Comparison of ENCODE assay signal across 22 cellular contexts in the genomic region with DNA sequence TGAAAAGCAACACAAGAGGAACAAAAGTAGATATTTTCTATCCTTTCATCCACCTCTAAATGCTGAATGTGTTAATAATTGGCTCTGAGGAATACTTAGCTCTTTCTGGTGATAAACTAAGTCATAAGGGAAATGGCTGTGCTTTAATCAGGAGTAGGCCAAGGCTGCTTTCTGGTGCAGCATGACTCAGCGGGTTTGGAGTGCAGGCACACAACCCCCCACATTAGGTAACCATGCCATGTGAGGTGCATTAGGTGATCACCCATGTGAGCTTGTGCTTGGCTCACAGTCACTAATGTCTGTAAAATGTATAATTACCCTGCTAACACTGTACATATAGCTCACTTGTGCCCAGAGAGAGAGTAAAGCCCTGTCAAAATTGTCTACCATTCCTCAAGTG. TPM values are rescaled to one million over a fixed set of nuclear protein-coding genes. Genes with fewer than 3 reads are reported as not detected.
A peak's percentile ranks its signal among the peaks of the same experiment; 100 is the strongest.
DNase-seq lines count a peak whose midpoint lies in the region; ATAC-seq and TF ChIP-seq lines count a peak whose summit lies in the region.
"Had no signal": no experiment of that assay in that cellular context is flagged by ENCODE, and none has a peak within 500 bp of the region (broad histone marks: within the 10 kb centered on the region; RNA-seq: fewer than 3 reads in every experiment).

No MANE protein-coding gene starts in this region.

- H3K4me3 Mint-ChIP-seq in activated CD4-positive, alpha-beta T cell treated with anti-CD3 and anti-CD28 coated beads for 36 hours = no peak overlapping the region
- H3K4me3 Mint-ChIP-seq: activated naive CD4-positive, alpha-beta T cell treated with anti-CD3 and anti-CD28 coated beads, Interleukin-2, amount 10 ng/mL, durations not matched to agents 7 days and 5 days; dendritic cell treated with granulocyte-macrophage colony-stimulating factor and Interleukin-4, amounts not matched to agents 40 ng/mL and 50 ng/mL, for 4 days; H9; mesothelial cell of epicardium; neural crest cell had no signal

- H3K36me3 Mint-ChIP-seq in activated CD4-positive, alpha-beta T cell treated with anti-CD3 and anti-CD28 coated beads for 36 hours (ENCODE audit: low read depth) = no peaks in the 10 kb centered on the region
- H3K36me3 Mint-ChIP-seq: activated naive CD4-positive, alpha-beta T cell treated with anti-CD3 and anti-CD28 coated beads, Interleukin-2, amount 10 ng/mL, durations not matched to agents 7 days and 5 days had no signal

- H3K4me1 Mint-ChIP-seq in activated CD4-positive, alpha-beta T cell treated with anti-CD3 and anti-CD28 coated beads for 36 hours = no peaks in the 10 kb centered on the region
- H3K4me1 Mint-ChIP-seq: activated naive CD4-positive, alpha-beta T cell treated with anti-CD3 and anti-CD28 coated beads, Interleukin-2, amount 10 ng/mL, durations not matched to agents 7 days and 5 days; neural crest cell had no signal

- intact Hi-C loops in activated CD4-positive, alpha-beta T cell treated with anti-CD3 and anti-CD28 coated beads for 36 hours (cut with DNase I, micrococcal nuclease) = no loop called here

- peak; percentile 18 for DNase-seq in activated CD4-positive, alpha-beta T cell treated with anti-CD3 and anti-CD28 coated beads for 36 hours
- no peak for DNase-seq in activated CD4-positive, alpha-beta T cell treated with anti-CD3 and anti-CD28 coated beads for 4 hours
- peak; percentile 31 for DNase-seq in amniotic epithelial cell (ENCODE audit: low read depth)
- peak; percentile 26 for DNase-seq in fibroblast of mammary gland (ENCODE audit: low read depth)
- DNase-seq in renal cortical epithelial cell (ENCODE audit: low read depth) = peak; percentile 65
- DNase-seq in NCI-H526 treated with DMSO at 0.1 percent for 48 hours (lab: John Stamatoyannopoulos, UW) = no peak
- no peak for DNase-seq in NCI-H2171 (lab: John Stamatoyannopoulos, UW)
- DNase-seq: 8988T; activated CD4-positive, alpha-beta T cell treated with anti-CD3 and anti-CD28 coated beads, Interleukin-2, amount 50 U/mL, for 4 hours; activated naive CD4-positive, alpha-beta T cell treated with anti-CD3 and anti-CD28 coated beads, Interleukin-2, amount 10 ng/mL, durations not matched to agents 7 days and 5 days; activated T-cell treated with anti-CD3 and anti-CD28 coated beads, Interleukin-2, amount 50 U/mL, for 1 hour; BE2C; H9; hippocampal formation; Kasumi-1; NCI-H146; NCI-H345; testis had no signal

- peaks cover 11% of the 10 kb centered on the region for H3K9me3 Mint-ChIP-seq in activated CD4-positive, alpha-beta T cell treated with anti-CD3 and anti-CD28 coated beads for 36 hours (ENCODE audit: low read depth)

- no peaks in the 10 kb centered on the region for H3K27me3 Mint-ChIP-seq in activated CD4-positive, alpha-beta T cell treated with anti-CD3 and anti-CD28 coated beads for 36 hours
- H3K27me3 Mint-ChIP-seq: activated naive CD4-positive, alpha-beta T cell treated with anti-CD3 and anti-CD28 coated beads, Interleukin-2, amount 10 ng/mL, durations not matched to agents 7 days and 5 days; dendritic cell treated with granulocyte-macrophage colony-stimulating factor and Interleukin-4, amounts not matched to agents 40 ng/mL and 50 ng/mL, for 4 days had no signal

- no peak overlapping the region for H3K4me3 ChIP-seq in fibroblast of mammary gland (ENCODE audit: control insufficient read depth, low read depth, low read length)
- H3K4me3 ChIP-seq: testis had no signal

- TF ChIP-seq CTCF in fibroblast of mammary gland (conservative IDR thresholded peaks at IDR 0.05; ENCODE audit: control insufficient read depth, insufficient read depth, low read depth, low read length) = no peak

- POLR2A ChIA-PET in activated CD4-positive, alpha-beta T cell treated with anti-CD3 and anti-CD28 coated beads for 36 hours (lab: Charles Lee) = no interaction called here

- H3K27ac Mint-ChIP-seq in activated CD4-positive, alpha-beta T cell treated with anti-CD3 and anti-CD28 coated beads for 36 hours = no peak overlapping the region
- H3K27ac Mint-ChIP-seq: activated naive CD4-positive, alpha-beta T cell treated with anti-CD3 and anti-CD28 coated beads, Interleukin-2, amount 10 ng/mL, durations not matched to agents 7 days and 5 days; dendritic cell treated with granulocyte-macrophage colony-stimulating factor and Interleukin-4, amounts not matched to agents 40 ng/mL and 50 ng/mL, for 4 days; H9; mesothelial cell of epicardium had no signal

- no peak for ATAC-seq in activated CD4-positive, alpha-beta T cell treated with anti-CD3 and anti-CD28 coated beads for 36 hours
- no peak for ATAC-seq in HG03139 (IDR thresholded peaks at IDR 0.05; ENCODE audit: unreplicated experiment)

- CTCF ChIA-PET in activated CD4-positive, alpha-beta T cell treated with anti-CD3 and anti-CD28 coated beads for 36 hours (lab: Charles Lee) = interaction anchor here (0.7 to 1.6 kb wide), 2 partner anchors 9 to 1558 kb away, joined by 3 to 5 read pairs; no protein-coding TSS in a partner anchor

RNA-seq across cellular contexts. Expression of a gene that starts 57.2 kb away (rescaled TPM):
- total RNA-seq in activated CD4-positive, alpha-beta T cell treated with anti-CD3 and anti-CD28 coated beads for 36 hours = 10 to 100 TPM; 17.4 to 20.0 TPM
- total RNA-seq in renal cortical epithelial cell = 24.1 and 42.6 TPM in 2 replicates

Comparison
In these comparisons a context has a peak if more than half of its experiments do, and no peak if none do; other contexts are left out.
1. DNase-seq: peak in activated CD4-positive, alpha-beta T cell treated with anti-CD3 and anti-CD28 coated beads for 36 hours (single experiment), amniotic epithelial cell (single experiment), fibroblast of mammary gland (single experiment) and renal cortical epithelial cell (single experiment); none in activated CD4-positive, alpha-beta T cell treated with anti-CD3 and anti-CD28 coated beads for 4 hours (0 of 2), NCI-H526 treated with DMSO at 0.1 percent for 48 hours (single experiment) and NCI-H2171 (single experiment).